Comparison of ENCODE assay signal across 1 cellular context in genomic region chr3:29373016-29373690, GRCh38.
TF ChIP-seq lines count a peak whose summit lies in the region.

No MANE protein-coding gene starts in this region.

TF ChIP-seq in SK-N-SH, 30 proteins besides CTCF, POLR2A, EP300 and RAD21 (continued from another document):
- TF ChIP-seq TEAD4 (IDR thresholded peaks at IDR 0.05; ENCODE audit: borderline replicate concordance, insufficient read depth) (peak; percentile 58; the same call in 1 of the 2 replicates), IRF3 (IDR thresholded peaks at IDR 0.05; ENCODE audit: low read depth, low read length) (no peak), POLR2AphosphoS5 (IDR thresholded peaks at IDR 0.05; ENCODE audit: low read depth, low read length) (peak; percentile 43; the same call in 1 of the 2 replicates), MAX (IDR thresholded peaks at IDR 0.05; ENCODE audit: low read depth) (no peak), YY1 (IDR thresholded peaks at IDR 0.05; ENCODE audit: low read depth) (no peak), RFX5 (IDR thresholded peaks at IDR 0.05; ENCODE audit: low read length) (no peak), SMC3 (IDR thresholded peaks at IDR 0.05; ENCODE audit: low read depth, low read length) (no peak), CHD2 (IDR thresholded peaks at IDR 0.05; ENCODE audit: low read length, partially characterized antibody) (no peak), NRF1 (IDR thresholded peaks at IDR 0.05; ENCODE audit: low read depth, low read length) (no peak), MXI1 (IDR thresholded peaks at IDR 0.05; ENCODE audit: low read depth, low read length) (no peak)
- TF ChIP-seq, protein P1, sequence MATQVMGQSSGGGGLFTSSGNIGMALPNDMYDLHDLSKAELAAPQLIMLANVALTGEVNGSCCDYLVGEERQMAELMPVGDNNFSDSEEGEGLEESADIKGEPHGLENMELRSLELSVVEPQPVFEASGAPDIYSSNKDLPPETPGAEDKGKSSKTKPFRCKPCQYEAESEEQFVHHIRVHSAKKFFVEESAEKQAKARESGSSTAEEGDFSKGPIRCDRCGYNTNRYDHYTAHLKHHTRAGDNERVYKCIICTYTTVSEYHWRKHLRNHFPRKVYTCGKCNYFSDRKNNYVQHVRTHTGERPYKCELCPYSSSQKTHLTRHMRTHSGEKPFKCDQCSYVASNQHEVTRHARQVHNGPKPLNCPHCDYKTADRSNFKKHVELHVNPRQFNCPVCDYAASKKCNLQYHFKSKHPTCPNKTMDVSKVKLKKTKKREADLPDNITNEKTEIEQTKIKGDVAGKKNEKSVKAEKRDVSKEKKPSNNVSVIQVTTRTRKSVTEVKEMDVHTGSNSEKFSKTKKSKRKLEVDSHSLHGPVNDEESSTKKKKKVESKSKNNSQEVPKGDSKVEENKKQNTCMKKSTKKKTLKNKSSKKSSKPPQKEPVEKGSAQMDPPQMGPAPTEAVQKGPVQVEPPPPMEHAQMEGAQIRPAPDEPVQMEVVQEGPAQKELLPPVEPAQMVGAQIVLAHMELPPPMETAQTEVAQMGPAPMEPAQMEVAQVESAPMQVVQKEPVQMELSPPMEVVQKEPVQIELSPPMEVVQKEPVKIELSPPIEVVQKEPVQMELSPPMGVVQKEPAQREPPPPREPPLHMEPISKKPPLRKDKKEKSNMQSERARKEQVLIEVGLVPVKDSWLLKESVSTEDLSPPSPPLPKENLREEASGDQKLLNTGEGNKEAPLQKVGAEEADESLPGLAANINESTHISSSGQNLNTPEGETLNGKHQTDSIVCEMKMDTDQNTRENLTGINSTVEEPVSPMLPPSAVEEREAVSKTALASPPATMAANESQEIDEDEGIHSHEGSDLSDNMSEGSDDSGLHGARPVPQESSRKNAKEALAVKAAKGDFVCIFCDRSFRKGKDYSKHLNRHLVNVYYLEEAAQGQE (IDR thresholded peaks at IDR 0.05; ENCODE audit: low read depth, low read length), result no peak
TF ChIP-seq in SK-N-SH: peak in this region for 7.
